ENCODE assay signal across 1 cellular context in the genomic region with DNA sequence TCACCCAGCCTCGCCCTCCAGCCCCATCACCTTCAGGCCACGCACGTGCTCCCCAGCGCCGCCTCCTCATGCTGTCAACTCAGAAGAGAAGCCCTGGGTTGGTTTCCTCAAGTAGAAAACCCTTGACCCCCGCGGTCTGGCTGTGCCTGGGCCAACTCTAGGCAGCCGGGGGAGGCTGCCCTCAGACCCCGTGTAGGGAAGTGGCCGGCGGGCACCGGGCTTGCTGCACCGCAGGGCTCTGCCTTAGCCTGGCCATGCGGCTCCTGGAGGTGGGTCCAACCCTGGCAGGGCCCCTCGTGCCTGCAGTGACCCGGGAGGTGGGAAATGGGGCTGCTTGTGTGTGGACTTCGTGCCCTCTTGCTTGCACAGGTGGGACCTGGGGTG.
TF ChIP-seq lines count a peak whose summit lies in the region.

No MANE protein-coding gene starts in this region.

TF ChIP-seq in WTC11, 78 proteins besides CTCF, POLR2A, EP300 and RAD21 (continued from another document):
- TF ChIP-seq, protein P1, sequence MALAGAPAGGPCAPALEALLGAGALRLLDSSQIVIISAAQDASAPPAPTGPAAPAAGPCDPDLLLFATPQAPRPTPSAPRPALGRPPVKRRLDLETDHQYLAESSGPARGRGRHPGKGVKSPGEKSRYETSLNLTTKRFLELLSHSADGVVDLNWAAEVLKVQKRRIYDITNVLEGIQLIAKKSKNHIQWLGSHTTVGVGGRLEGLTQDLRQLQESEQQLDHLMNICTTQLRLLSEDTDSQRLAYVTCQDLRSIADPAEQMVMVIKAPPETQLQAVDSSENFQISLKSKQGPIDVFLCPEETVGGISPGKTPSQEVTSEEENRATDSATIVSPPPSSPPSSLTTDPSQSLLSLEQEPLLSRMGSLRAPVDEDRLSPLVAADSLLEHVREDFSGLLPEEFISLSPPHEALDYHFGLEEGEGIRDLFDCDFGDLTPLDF (CRISPR knock-in tag; IDR thresholded peaks at IDR 0.05) = no peak
- TF ChIP-seq ZNF317 (CRISPR knock-in tag; IDR thresholded peaks at IDR 0.05; ENCODE audit: borderline replicate concordance, low read depth) = 0 out of 2 replicates have a peak, but pooled peaks have one; percentile 12
